27 cellular contexts compared by ENCODE assay signal in genomic region chr17:72452286-72453173, GRCh38.
A peak's percentile ranks its signal among the peaks of the same experiment; 100 is the strongest.
DNase-seq lines count a peak whose midpoint lies in the region; ATAC-seq and TF ChIP-seq lines count a peak whose summit lies in the region.
"Had no signal": no experiment of that assay in that cellular context is flagged by ENCODE, and none has a peak within 500 bp of the region (broad histone marks: within the 10 kb centered on the region; RNA-seq: fewer than 3 reads in every experiment).

No MANE protein-coding gene starts in this region.

- H3K36me3 Mint-ChIP-seq in HFFc6 (ENCODE audit: low read depth) = 0 out of 2 replicates have a peak, but pooled peaks cover 5% of the 10 kb centered on the region

- no peaks in the 10 kb centered on the region for H3K9me3 ChIP-seq in left ventricle myocardium inferior (replicated peaks)
- H3K9me3 ChIP-seq: left lung, psoas muscle, tibial nerve had no signal

- peaks cover 1% of the 10 kb centered on the region; the same call in 1 of the 2 replicates for H3K27me3 Mint-ChIP-seq in HFFc6 (ENCODE audit: insufficient read depth)
- H3K27me3 Mint-ChIP-seq: activated T-cell treated with anti-CD3 and anti-CD28 coated beads, Interleukin-2, amount 50 U/mL, for 24 hours; central memory CD8-positive, alpha-beta T cell had no signal

- peak; percentile 54 for ATAC-seq in HG03103 (IDR thresholded peaks at IDR 0.05; ENCODE audit: low read depth, unreplicated experiment)
- peak; percentile 66 for ATAC-seq in left colon
- ATAC-seq: left lung, psoas muscle had no signal

- no peak overlapping the region for H3K4me3 Mint-ChIP-seq in HFFc6
- H3K4me3 Mint-ChIP-seq: activated T-cell treated with anti-CD3 and anti-CD28 coated beads, Interleukin-2, amount 50 U/mL, for 24 hours; central memory CD8-positive, alpha-beta T cell; endodermal cell; T-helper 1 cell treated with Interleukin-12 subunit alpha and Interleukin-12 subunit beta and Interleukin-4 antibody, amounts not matched to agents 30 μg/mL and 1 μg/mL, for 36 hours had no signal

- no peak overlapping the region for H3K27ac ChIP-seq in left ventricle myocardium inferior (replicated peaks)
- H3K27ac ChIP-seq: 22Rv1, C4-2B, left lung, psoas muscle, SK-N-MC, tibial nerve had no signal

- no peaks in the 10 kb centered on the region for H3K36me3 ChIP-seq in left ventricle myocardium inferior
- H3K36me3 ChIP-seq: left lung, tibial nerve had no signal

- H3K9me3 Mint-ChIP-seq in HFFc6 = no peaks in the 10 kb centered on the region
- H3K9me3 Mint-ChIP-seq: activated T-cell treated with anti-CD3 and anti-CD28 coated beads, Interleukin-2, amount 50 U/mL, for 24 hours; central memory CD8-positive, alpha-beta T cell; endodermal cell; T-helper 1 cell treated with Interleukin-12 subunit alpha and Interleukin-12 subunit beta and Interleukin-4 antibody, amounts not matched to agents 30 μg/mL and 1 μg/mL, for 36 hours had no signal

- H3K4me1 ChIP-seq in left ventricle myocardium inferior = no peaks in the 10 kb centered on the region
- H3K4me1 ChIP-seq: left lung, psoas muscle had no signal

- H3K4me3 ChIP-seq in left ventricle myocardium inferior = no peak overlapping the region
- H3K4me3 ChIP-seq: left lung, psoas muscle, SK-N-MC, tibial nerve had no signal

- intact Hi-C loops in left colon (cut with DNase I, micrococcal nuclease) (no loop called here), left ventricle myocardium inferior (cut with micrococcal nuclease) (no loop called here)

- DNase-seq in activated effector memory CD4-positive, alpha-beta T cell treated with anti-CD3 and anti-CD28 coated beads, Interleukin-2, amount 50 U/mL, for 16 hours = peak; percentile 8
- no peak for DNase-seq in activated effector memory CD4-positive, alpha-beta T cell treated with Interleukin-2 at 50 U/mL for 16 hours
- DNase-seq in left colon = peak in 1 of 2 donors; percentile 39
- no peak for DNase-seq in HFFc6
- DNase-seq in NCI-H748 treated with DMSO at 0.1 percent for 48 hours (lab: John Stamatoyannopoulos, UW) = no peak
- DNase-seq in foreskin melanocyte = no peak
- DNase-seq in left ventricle myocardium inferior = no peak
- DNase-seq: activated T-cell treated with anti-CD3 and anti-CD28 coated beads, Interleukin-2, amount 50 U/mL, for 24 hours; dermis blood vessel endothelial cell; DND-41; endodermal cell; KG1; left lung; mesenchymal stem cell; MM.1S; NCI-H1930; NCI-H510A treated with DMSO at 0.1 percent for 48 hours; psoas muscle; stimulated activated CD4-positive, alpha-beta T cell treated with anti-CD3 and anti-CD28 coated beads, Interleukin-15, amount 100 ng/mL, for 24 hours; stimulated activated CD4-positive, alpha-beta T cell treated with anti-CD3 and anti-CD28 coated beads, Interleukin-4, amount 100 ng/mL, for 4 hours had no signal

- peaks cover 25% of the 10 kb centered on the region for H3K4me1 Mint-ChIP-seq in HFFc6 (ENCODE audit: low read depth)
- H3K4me1 Mint-ChIP-seq: central memory CD8-positive, alpha-beta T cell had no signal

- peaks cover 24% of the 10 kb centered on the region for H3K27me3 ChIP-seq in left ventricle myocardium inferior (ENCODE audit: low read depth)
- H3K27me3 ChIP-seq: left lung, tibial nerve had no signal

- no peak overlapping the region for H3K27ac Mint-ChIP-seq in HFFc6
- H3K27ac Mint-ChIP-seq: activated T-cell treated with anti-CD3 and anti-CD28 coated beads, Interleukin-2, amount 50 U/mL, for 24 hours; endodermal cell; T-helper 1 cell treated with Interleukin-12 subunit alpha and Interleukin-12 subunit beta and Interleukin-4 antibody, amounts not matched to agents 30 μg/mL and 1 μg/mL, for 36 hours had no signal

- TF ChIP-seq CTCF in HFFc6 (IDR thresholded peaks at IDR 0.05) = no peak
- TF ChIP-seq CTCF in left ventricle myocardium inferior (IDR thresholded peaks at IDR 0.05; ENCODE audit: borderline replicate concordance) = no peak
